ENCODE assay signal across 8 cellular contexts in the genomic region with DNA sequence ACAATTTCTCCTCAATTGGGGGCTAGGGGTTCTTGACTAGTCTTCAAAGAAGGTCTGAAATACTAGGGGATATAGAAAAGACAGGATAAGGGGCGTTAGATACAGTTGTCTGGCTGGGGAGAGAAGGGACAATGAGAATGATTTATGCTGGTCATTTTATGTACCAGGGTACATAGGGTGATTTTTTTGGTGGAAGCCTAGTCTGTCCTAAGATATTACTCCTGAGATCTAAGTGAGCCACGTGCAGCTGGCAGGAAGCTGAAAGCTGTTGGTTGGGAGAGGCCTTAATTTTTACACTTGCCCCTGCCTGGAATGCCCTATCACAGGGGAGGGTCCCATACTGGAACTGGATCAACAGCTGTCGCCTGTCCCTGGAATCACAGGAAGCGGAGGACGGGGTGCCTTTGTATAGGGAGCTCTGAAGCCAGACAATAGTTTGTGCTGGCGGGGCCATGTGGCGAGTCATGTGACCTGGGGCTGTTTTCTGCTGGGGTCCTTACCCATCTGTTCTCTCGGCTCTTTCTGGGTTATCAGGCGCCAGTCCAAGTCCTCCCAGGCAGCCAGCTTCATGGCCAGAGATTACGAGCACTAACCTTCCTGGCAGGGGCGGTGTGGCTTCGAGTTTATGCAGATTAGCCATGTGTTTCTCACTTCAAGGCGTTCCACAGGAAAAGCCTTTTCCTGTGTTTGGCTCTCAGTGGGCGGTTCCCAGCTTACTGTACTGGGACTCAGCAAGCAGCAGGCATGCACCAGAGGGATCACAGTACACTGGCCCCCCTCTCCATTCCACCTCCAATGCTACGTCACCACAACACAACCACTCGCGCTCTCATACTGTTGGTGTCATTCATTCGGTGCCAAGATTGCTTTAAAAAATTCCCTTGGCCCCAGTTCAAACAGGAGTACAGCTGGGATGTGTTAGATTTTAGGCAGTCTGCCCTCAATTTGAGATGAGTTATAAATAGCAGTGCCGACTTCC. TPM values are rescaled to one million over a fixed set of nuclear protein-coding genes. Genes with fewer than 3 reads are reported as not detected.
DNase-seq lines count a peak whose midpoint lies in the region; ATAC-seq and TF ChIP-seq lines count a peak whose summit lies in the region.

No MANE protein-coding gene starts in this region.

- H3K4me1 ChIP-seq in muscle layer of colon (ENCODE audit: insufficient read depth, low read length) = peaks cover 52% of the 10 kb centered on the region
- peaks cover 27% of the 10 kb centered on the region for H3K4me1 ChIP-seq in stomach smooth muscle (ENCODE audit: control insufficient read depth, insufficient read depth, low read length)

- no peak for ATAC-seq in HG03139 (IDR thresholded peaks at IDR 0.05; ENCODE audit: unreplicated experiment)

- H3K27me3 Mint-ChIP-seq in activated T-helper 1 cell treated with anti-CD3 and anti-CD28 coated beads, Interleukin-12 subunit alpha, Interleukin-12 subunit beta, Interleukin-2, Interleukin-4 antibody, amounts not matched to agents 30 ng/mL and 10 ng/mL and 1 ng/mL, durations not matched to agents 14 hours and 24 hours and 36 hours (ENCODE audit: insufficient read depth) = no peaks in the 10 kb centered on the region

- H3K9me3 Mint-ChIP-seq in activated T-helper 1 cell treated with anti-CD3 and anti-CD28 coated beads, Interleukin-12 subunit alpha, Interleukin-12 subunit beta, Interleukin-2, Interleukin-4 antibody, amounts not matched to agents 30 ng/mL and 10 ng/mL and 1 ng/mL, durations not matched to agents 14 hours and 24 hours and 36 hours = no peaks in the 10 kb centered on the region

- H3K9ac ChIP-seq in muscle layer of colon (ENCODE audit: low read length) (no peak overlapping the region), stomach smooth muscle (ENCODE audit: low read length in 2 of 2) (peak overlapping the region in 1 of 2 donors; percentile 5)

- peaks cover 12% of the 10 kb centered on the region for H3K36me3 Mint-ChIP-seq in activated T-helper 1 cell treated with anti-CD3 and anti-CD28 coated beads, Interleukin-12 subunit alpha, Interleukin-12 subunit beta, Interleukin-2, Interleukin-4 antibody, amounts not matched to agents 30 ng/mL and 10 ng/mL and 1 ng/mL, durations not matched to agents 14 hours and 24 hours and 36 hours (ENCODE audit: low read depth)

- intact Hi-C loops in activated T-helper 1 cell treated with anti-CD3 and anti-CD28 coated beads, Interleukin-12 subunit alpha, Interleukin-12 subunit beta, Interleukin-2, Interleukin-4 antibody, amounts not matched to agents 30 ng/mL and 10 ng/mL and 1 ng/mL, durations not matched to agents 14 hours and 24 hours and 36 hours (cut with micrococcal nuclease) = loop anchor here (1.0 to 2.0 kb wide), 3 partner anchors 21 to 65 kb away; no protein-coding TSS in a partner anchor

- DNase-seq in AG04449 (ENCODE audit: low read depth, low spot score) (peak; percentile 96), HCEC 1CT (peak; percentile 99), NCI-H774 (lab: John Stamatoyannopoulos, UW) (peak; percentile 35), fibroblast of gingiva (ENCODE audit: low read depth) (peak; percentile 99)
- DNase-seq in activated T-helper 1 cell treated with anti-CD3 and anti-CD28 coated beads, Interleukin-12 subunit alpha, Interleukin-12 subunit beta, Interleukin-2, Interleukin-4 antibody, amounts not matched to agents 30 ng/mL and 10 ng/mL and 1 ng/mL, durations not matched to agents 14 hours and 24 hours and 36 hours (ENCODE audit: low spot score) = peak; percentile 25

- POLR2A ChIA-PET in AG04449 (lab: Yijun Ruan, JAX) = interaction anchor here (0.7 to 1.2 kb wide), 4 partner anchors 16 to 49 kb away, joined by 3 to 6 read pairs (median 4); no protein-coding TSS in a partner anchor

- H3K4me1 Mint-ChIP-seq in activated T-helper 1 cell treated with anti-CD3 and anti-CD28 coated beads, Interleukin-12 subunit alpha, Interleukin-12 subunit beta, Interleukin-2, Interleukin-4 antibody, amounts not matched to agents 30 ng/mL and 10 ng/mL and 1 ng/mL, durations not matched to agents 14 hours and 24 hours and 36 hours (ENCODE audit: low read depth) = peaks cover 82% of the 10 kb centered on the region

- H3K27ac ChIP-seq in muscle layer of colon (ENCODE audit: low read depth, low read length) = peak overlapping the region; percentile 47
- peak overlapping the region; percentile 47 for H3K27ac ChIP-seq in stomach smooth muscle (ENCODE audit: low read length)

- TF ChIP-seq CTCF in AG04449 (IDR thresholded peaks at IDR 0.05; ENCODE audit: insufficient read depth, low read length, missing control alignments) = no peak

- H3K4me3 Mint-ChIP-seq in activated T-helper 1 cell treated with anti-CD3 and anti-CD28 coated beads, Interleukin-12 subunit alpha, Interleukin-12 subunit beta, Interleukin-2, Interleukin-4 antibody, amounts not matched to agents 30 ng/mL and 10 ng/mL and 1 ng/mL, durations not matched to agents 14 hours and 24 hours and 36 hours = peak overlapping the region; percentile 55

- H3K27ac Mint-ChIP-seq in activated T-helper 1 cell treated with anti-CD3 and anti-CD28 coated beads, Interleukin-12 subunit alpha, Interleukin-12 subunit beta, Interleukin-2, Interleukin-4 antibody, amounts not matched to agents 30 ng/mL and 10 ng/mL and 1 ng/mL, durations not matched to agents 14 hours and 24 hours and 36 hours = peak overlapping the region; percentile 35

- no peaks in the 10 kb centered on the region for H3K27me3 ChIP-seq in muscle layer of colon (ENCODE audit: control insufficient read depth in 1 of 2, insufficient read depth in 2 of 2, low read length in 2 of 2)
- H3K27me3 ChIP-seq in stomach smooth muscle (ENCODE audit: control insufficient read depth in 1 of 2, insufficient read depth in 2 of 2, low read length in 2 of 2) = no peaks in the 10 kb centered on the region

- H3K36me3 ChIP-seq in muscle layer of colon (ENCODE audit: insufficient read depth, low read length) = no peaks in the 10 kb centered on the region
- H3K36me3 ChIP-seq in stomach smooth muscle (ENCODE audit: control insufficient read depth in 2 of 2, insufficient read depth in 2 of 2, low read length in 2 of 2) = peaks cover 0 to 2% of the 10 kb centered on the region in 2 donors

- CTCF ChIA-PET in AG04449 (lab: Yijun Ruan, JAX) = interaction anchor here (0.7 to 2.6 kb wide), 7 partner anchors 9 to 121 kb away, joined by 3 to 17 read pairs (median 4); partner anchors contain the start of genes ARID1A and PIGV

- H3K9me3 ChIP-seq in muscle layer of colon (ENCODE audit: low read length) (no peaks in the 10 kb centered on the region), stomach smooth muscle (ENCODE audit: control insufficient read depth in 2 of 2, low read length in 2 of 2) (no peaks in the 10 kb centered on the region)

- H3K4me3 ChIP-seq in AG04449 (ENCODE audit: low read depth, low read length) (no peak overlapping the region; the same call in 1 of the 2 replicates), muscle layer of colon (ENCODE audit: low read depth in 1 of 2, low read length in 2 of 2) (peak overlapping the region in 1 of 2 donors; percentile 12), stomach smooth muscle (ENCODE audit: low read length in 2 of 2) (peak overlapping the region; percentile 5 to 55)

RNA-seq across cellular contexts. Expression of gene ARID1A, which starts 27.5 kb away (rescaled TPM):
- 130 and 132 TPM in 2 replicates for total RNA-seq in activated T-helper 1 cell treated with anti-CD3 and anti-CD28 coated beads, Interleukin-12 subunit alpha, Interleukin-12 subunit beta, Interleukin-2, Interleukin-4 antibody, amounts not matched to agents 30 ng/mL and 10 ng/mL and 1 ng/mL, durations not matched to agents 14 hours and 24 hours and 36 hours

Comparison
In these comparisons a context has a peak if more than half of its experiments do, and no peak if none do; other contexts are left out.
1. DNase-seq: peak in every context shown above with its lines; median percentile 99 in HCEC 1CT; 99 in fibroblast of gingiva; 96 in AG04449; 35 in NCI-H774; 25 in activated T-helper 1 cell treated with anti-CD3 and anti-CD28 coated beads, Interleukin-12 subunit alpha, Interleukin-12 subunit beta, Interleukin-2, Interleukin-4 antibody, amounts not matched to agents 30 ng/mL and 10 ng/mL and 1 ng/mL, durations not matched to agents 14 hours and 24 hours and 36 hours.